ENCODE assay signal across 13 cellular contexts in genomic region chr9:5625916-5626315, GRCh38. TPM values are rescaled to one million over a fixed set of nuclear protein-coding genes. Genes with fewer than 3 reads are reported as not detected.
A peak's percentile ranks its signal among the peaks of the same experiment; 100 is the strongest.
DNase-seq lines count a peak whose midpoint lies in the region; ATAC-seq and TF ChIP-seq lines count a peak whose summit lies in the region.
"Had no signal": no experiment of that assay in that cellular context is flagged by ENCODE, and none has a peak within 500 bp of the region (broad histone marks: within the 10 kb centered on the region; RNA-seq: fewer than 3 reads in every experiment).

No MANE protein-coding gene starts in this region.

- H3K27ac ChIP-seq in BLaER1 (peak overlapping the region; percentile 94), hepatocyte (no peak overlapping the region)

- H2AFZ ChIP-seq in hepatocyte: no peak overlapping the region

- no peak for TF ChIP-seq CTCF in GM06990 (IDR thresholded peaks at IDR 0.05; ENCODE audit: insufficient read depth, low read length, poor library complexity, severe bottlenecking)
- TF ChIP-seq CTCF in GM13976 (IDR thresholded peaks at IDR 0.05; ENCODE audit: borderline replicate concordance, control extremely low read depth, extremely low read depth, insufficient read depth, missing control alignments): no peak
- TF ChIP-seq CTCF in hepatocyte (IDR thresholded peaks at IDR 0.05; ENCODE audit: poor library complexity): no peak

- H3K27me3 ChIP-seq in BLaER1: no peaks in the 10 kb centered on the region
- H3K27me3 ChIP-seq in GM06990 (replicated peaks; ENCODE audit: control insufficient read depth, insufficient read depth, low read length): no peaks in the 10 kb centered on the region
- no peaks in the 10 kb centered on the region for H3K27me3 ChIP-seq in hepatocyte

- in situ Hi-C loops in GM13976 (cut with MboI; ENCODE audit: low sequenced_read_pairs, unreplicated experiment): no loop called here

- no peaks in the 10 kb centered on the region for H3K9me2 ChIP-seq in hepatocyte (replicated peaks; ENCODE audit: insufficient read depth)

- no peak for ATAC-seq in memory B cell (ENCODE audit: low read depth)
- ATAC-seq: esophagus mucosa had no signal

- 99% methylated on average over 4 of the region's 4 CpGs for WGBS in hepatocyte (ENCODE audit: low lambda C conversion rate, missing lambda C conversion rate)

- H3K9me3 Mint-ChIP-seq in activated CD4-positive, alpha-beta memory T cell treated with anti-CD3 and anti-CD28 coated beads, Interleukin-2, amount 10 ng/mL, durations not matched to agents 7 days and 5 days: no peaks in the 10 kb centered on the region
- no peaks in the 10 kb centered on the region for H3K9me3 Mint-ChIP-seq in memory B cell
- H3K9me3 Mint-ChIP-seq: H9, nephron progenitor cell had no signal

- no peaks in the 10 kb centered on the region for H3K27me3 Mint-ChIP-seq in activated CD4-positive, alpha-beta memory T cell treated with anti-CD3 and anti-CD28 coated beads, Interleukin-2, amount 10 ng/mL, durations not matched to agents 7 days and 5 days
- H3K27me3 Mint-ChIP-seq in memory B cell: no peaks in the 10 kb centered on the region

- peaks cover 54% of the 10 kb centered on the region for H3K79me2 ChIP-seq in hepatocyte

- peaks cover 22% of the 10 kb centered on the region for H3K4me1 ChIP-seq in BLaER1
- peaks cover 6% of the 10 kb centered on the region for H3K4me1 ChIP-seq in hepatocyte (ENCODE audit: insufficient read depth)

- POLR2A ChIA-PET in activated CD4-positive, alpha-beta memory T cell treated with anti-CD3 and anti-CD28 coated beads, Interleukin-2, amount 10 ng/mL, durations not matched to agents 7 days and 5 days (lab: Charles Lee): interaction anchor here (3.1 kb wide), 1 partner anchor 207 kb away, joined by 21 read pairs; the partner anchor contains the start of gene ERMP1

- peaks cover 26% of the 10 kb centered on the region for H3K36me3 Mint-ChIP-seq in activated CD4-positive, alpha-beta memory T cell treated with anti-CD3 and anti-CD28 coated beads, Interleukin-2, amount 10 ng/mL, durations not matched to agents 7 days and 5 days (ENCODE audit: low read depth)
- H3K36me3 Mint-ChIP-seq in memory B cell: peaks cover 3% of the 10 kb centered on the region

- peak overlapping the region; percentile 95 for H3K9ac ChIP-seq in BLaER1

- CTCF ChIA-PET in activated CD4-positive, alpha-beta memory T cell treated with anti-CD3 and anti-CD28 coated beads, Interleukin-2, amount 10 ng/mL, durations not matched to agents 7 days and 5 days (lab: Charles Lee): interaction anchor here (3.4 kb wide), 1 partner anchor 26 kb away, joined by 24 read pairs; no protein-coding TSS in a partner anchor

- DNase-seq in GM06990 (ENCODE audit: extremely low read depth, insufficient read length) (no peak), memory B cell (ENCODE audit: low spot score in 2 of 2) (no peak), GOT3 (lab: John Stamatoyannopoulos, UW) (no peak), GM13976 (ENCODE audit: low spot score) (no peak), amniotic stem cell (lab: John Stamatoyannopoulos, UW) (no peak), hepatocyte (ENCODE audit: low spot score) (no peak)
- DNase-seq in activated CD4-positive, alpha-beta memory T cell treated with anti-CD3 and anti-CD28 coated beads, Interleukin-2, amount 10 ng/mL, durations not matched to agents 7 days and 5 days: no peak
- DNase-seq: Calu3, H9, NCI-H1436 treated with DMSO at 0.1 percent for 48 hours, nephron progenitor cell had no signal

- no peaks in the 10 kb centered on the region for H3K9me3 ChIP-seq in BLaER1
- no peaks in the 10 kb centered on the region for H3K9me3 ChIP-seq in hepatocyte (ENCODE audit: low read depth)

- H4K20me1 ChIP-seq in BLaER1: peaks cover 25% of the 10 kb centered on the region
- peaks cover 4% of the 10 kb centered on the region for H4K20me1 ChIP-seq in hepatocyte (ENCODE audit: insufficient read depth, poor library complexity, severe bottlenecking)

- H3K36me3 ChIP-seq in BLaER1 (peaks cover 30% of the 10 kb centered on the region), GM06990 (ENCODE audit: control insufficient read depth, insufficient read depth, low read length) (no peaks in the 10 kb centered on the region), hepatocyte (replicated peaks; ENCODE audit: insufficient read depth, low read depth) (no peaks in the 10 kb centered on the region)

- H3K4me2 ChIP-seq in BLaER1 (peak overlapping the region; percentile 85), hepatocyte (no peak overlapping the region)

- H3K4me3 Mint-ChIP-seq in activated CD4-positive, alpha-beta memory T cell treated with anti-CD3 and anti-CD28 coated beads, Interleukin-2, amount 10 ng/mL, durations not matched to agents 7 days and 5 days: peak overlapping the region; percentile 28
- H3K4me3 Mint-ChIP-seq in memory B cell: peak overlapping the region; percentile 65
- H3K4me3 Mint-ChIP-seq: H9, nephron progenitor cell had no signal

- peaks cover 41% of the 10 kb centered on the region for H3K4me1 Mint-ChIP-seq in activated CD4-positive, alpha-beta memory T cell treated with anti-CD3 and anti-CD28 coated beads, Interleukin-2, amount 10 ng/mL, durations not matched to agents 7 days and 5 days
- H3K4me1 Mint-ChIP-seq in memory B cell: peaks cover 25% of the 10 kb centered on the region

- peak overlapping the region; percentile 90 for H3K4me3 ChIP-seq in BLaER1
- peak overlapping the region; percentile 8; the same call in 1 of the 2 replicates for H3K4me3 ChIP-seq in GM06990 (replicated peaks; ENCODE audit: low read depth, low read length)
- H3K4me3 ChIP-seq in hepatocyte: no peak overlapping the region

- peak overlapping the region; percentile 76 for H3K27ac Mint-ChIP-seq in activated CD4-positive, alpha-beta memory T cell treated with anti-CD3 and anti-CD28 coated beads, Interleukin-2, amount 10 ng/mL, durations not matched to agents 7 days and 5 days
- peak overlapping the region; percentile 78 for H3K27ac Mint-ChIP-seq in memory B cell
- H3K27ac Mint-ChIP-seq: nephron progenitor cell had no signal

RNA-seq across cellular contexts. Expression of gene RIC1, which starts 3.0 kb away (rescaled TPM):
- total RNA-seq in activated CD4-positive, alpha-beta memory T cell treated with anti-CD3 and anti-CD28 coated beads, Interleukin-2, amount 10 ng/mL, durations not matched to agents 7 days and 5 days: 10 to 100 TPM; 20.7 to 21.5 TPM
- total RNA-seq in hepatocyte: 34.9 and 45.6 TPM in 2 replicates
- 9.5 and 11.2 TPM in 2 replicates for polyA plus RNA-seq in hepatocyte
